ENCODE assay signal across 24 cellular contexts in the genomic region with DNA sequence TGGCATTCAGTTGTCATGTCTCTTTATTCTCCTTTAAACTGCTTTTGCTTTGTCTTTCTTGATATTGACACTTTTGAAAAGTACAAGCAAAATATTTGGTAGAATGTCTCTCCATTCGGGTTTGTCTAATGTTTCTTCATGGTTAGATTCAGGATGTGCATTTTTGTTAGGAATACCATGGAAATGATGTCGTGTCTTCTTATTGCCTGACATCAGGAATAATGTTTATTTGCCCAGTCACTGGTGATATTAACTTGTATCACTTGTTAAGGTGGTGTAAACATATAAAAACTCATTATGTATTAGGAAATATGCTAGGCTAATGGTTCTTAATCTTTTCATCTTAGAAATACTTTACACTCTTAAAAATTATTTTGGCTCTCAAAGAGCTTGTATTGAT.
"Had no signal": no experiment of that assay in that cellular context is flagged by ENCODE, and none has a peak within 500 bp of the region (broad histone marks: within the 10 kb centered on the region; RNA-seq: fewer than 3 reads in every experiment).

No MANE protein-coding gene starts in this region.

- H3K4me3 ChIP-seq: esophagus muscularis mucosa, gastroesophageal sphincter, mucosa of descending colon, right lobe of liver, testis, uterus had no signal

- H3K9me3 ChIP-seq: esophagus muscularis mucosa, gastroesophageal sphincter, mucosa of descending colon, right lobe of liver, testis, uterus had no signal

- H3K36me3 ChIP-seq: esophagus muscularis mucosa, gastroesophageal sphincter, right lobe of liver, uterus, WERI-Rb-1 had no signal

- DNase-seq: activated CD4-positive, alpha-beta T cell treated with anti-CD3 and anti-CD28 coated beads, Interleukin-2, amount 10 ng/mL, durations not matched to agents 7 days and 5 days; activated CD4-positive, CD25-positive, alpha-beta regulatory T cell treated with anti-CD3 and anti-CD28 coated beads, Interleukin-2, amount 50 U/mL, for 72 hours; activated CD8-positive, alpha-beta memory T cell treated with anti-CD3 and anti-CD28 coated beads, Interleukin-2, amount 10 ng/mL, durations not matched to agents 7 days and 5 days; activated CD8-positive, alpha-beta T cell treated with anti-CD3 and anti-CD28 coated beads for 36 hours; activated effector memory CD4-positive, alpha-beta T cell treated with anti-CD3 and anti-CD28 coated beads, Interleukin-2, amount 50 U/mL, for 16 hours; activated naive CD4-positive, alpha-beta T cell treated with anti-CD3 and anti-CD28 coated beads, Interleukin-2, amount 50 U/mL, for 16 hours; activated naive CD8-positive, alpha-beta T cell treated with anti-CD3 and anti-CD28 coated beads, Interleukin-2, amount 50 U/mL, for 24 hours; activated T-cell treated with anti-CD3 and anti-CD28 coated beads for 4 hours; aorta; effector memory CD4-positive, alpha-beta T cell; head of caudate nucleus; hypothalamus; left ventricle myocardium superior; mucosa of descending colon; occipital lobe; right lobe of liver; small intestine; stimulated activated CD4-positive, alpha-beta T cell treated with anti-CD3 and anti-CD28 coated beads, Interleukin-15, amount 100 ng/mL, for 24 hours; testis; trophoblast cell; uterus; WERI-Rb-1 had no signal

- H3K27me3 ChIP-seq: esophagus muscularis mucosa, gastroesophageal sphincter, right lobe of liver, testis, uterus had no signal

- H3K27ac ChIP-seq: esophagus muscularis mucosa, gastroesophageal sphincter, right lobe of liver, testis, WERI-Rb-1 had no signal
